In the genomic region with DNA sequence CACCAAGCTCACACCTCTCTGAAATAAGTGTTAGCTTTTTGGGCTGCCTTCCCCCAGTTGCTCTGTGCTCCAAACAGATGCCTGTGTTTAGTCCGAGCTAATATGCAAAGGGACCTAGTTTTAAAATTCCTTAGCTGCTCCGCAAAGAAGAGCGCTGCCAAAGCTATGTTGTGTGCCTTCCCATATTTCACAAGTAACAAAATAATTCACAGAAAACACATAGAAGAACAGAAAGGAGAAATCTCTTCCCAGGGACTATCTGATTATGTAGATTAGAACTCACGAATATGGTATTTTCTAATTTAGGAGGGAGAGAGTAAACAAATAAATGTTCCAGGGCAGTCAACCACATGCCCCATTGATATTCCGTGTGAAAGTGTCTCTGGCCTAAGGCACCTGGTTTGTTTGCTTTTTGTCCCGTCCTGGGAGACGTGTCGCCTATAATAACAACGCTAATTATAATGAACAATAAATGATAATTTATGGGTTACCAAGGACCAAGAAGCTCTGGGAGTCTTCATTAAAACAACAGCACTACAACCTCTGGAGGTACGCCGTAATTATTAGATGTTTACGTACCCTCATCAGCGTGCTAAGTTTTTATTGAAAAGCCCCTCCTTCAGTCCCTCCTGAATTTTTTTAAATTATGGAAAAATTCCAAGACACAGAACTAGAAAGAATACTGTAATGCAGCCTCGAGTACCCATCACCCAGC, we compare ENCODE assay signal across 8 cellular contexts. TPM values are rescaled to one million over a fixed set of nuclear protein-coding genes. Genes with fewer than 3 reads are reported as not detected.
A peak's percentile ranks its signal among the peaks of the same experiment; 100 is the strongest.
DNase-seq lines count a peak whose midpoint lies in the region; ATAC-seq and TF ChIP-seq lines count a peak whose summit lies in the region.

No MANE protein-coding gene starts in this region.

- H3K4me3 ChIP-seq in DND-41 (ENCODE audit: low read depth in 1 of 2, low read length in 2 of 2), result peak overlapping the region; percentile 51 to 99; a peak in 3 of 4 replicates
- H3K4me3 ChIP-seq in dorsolateral prefrontal cortex, result peak overlapping the region; percentile 71 to 100 (median 94)
- peak overlapping the region; percentile 99 for H3K4me3 ChIP-seq in neutrophil (ENCODE audit: low read depth in 1 of 2, low read length in 1 of 2)

- H3K27me3 ChIP-seq in DND-41 (ENCODE audit: insufficient read depth, low read length, poor library complexity) (no peaks in the 10 kb centered on the region), dorsolateral prefrontal cortex (no peaks in the 10 kb centered on the region), neutrophil (no peaks in the 10 kb centered on the region)

- H3K79me2 ChIP-seq in DND-41 (ENCODE audit: insufficient read depth, low read length), result peaks cover 33% of the 10 kb centered on the region

- peaks cover 32% of the 10 kb centered on the region for H3K4me1 ChIP-seq in DND-41 (ENCODE audit: insufficient read depth, low read length)
- H3K4me1 ChIP-seq in neutrophil (ENCODE audit: control insufficient read depth in 1 of 2, insufficient read depth in 1 of 2, low read depth in 1 of 2, low read length in 1 of 2), result peaks cover 41 to 42% of the 10 kb centered on the region in 2 experiments

- H3K27ac ChIP-seq in DND-41 (ENCODE audit: low read length) (peak overlapping the region; percentile 100), dorsolateral prefrontal cortex (peak overlapping the region; percentile 54 to 99 (median 96)), neutrophil (peak overlapping the region; percentile 99)

- H3K9ac ChIP-seq in DND-41 (ENCODE audit: low read depth, low read length), result peak overlapping the region; percentile 99

- H4K20me1 ChIP-seq in DND-41 (ENCODE audit: insufficient read depth, low read length), result 0 out of 2 replicates have a peak, but pooled peaks cover 5% of the 10 kb centered on the region

- ATAC-seq in DND-41 (ENCODE audit: insufficient read depth, low read depth) (no peak), HG03457 (IDR thresholded peaks at IDR 0.05; ENCODE audit: unreplicated experiment) (no peak), esophagus mucosa (no peak), HG02588 (IDR thresholded peaks at IDR 0.05; ENCODE audit: unreplicated experiment) (no peak)

- peaks cover 32% of the 10 kb centered on the region for H3K36me3 ChIP-seq in DND-41 (ENCODE audit: insufficient read depth, low read length)
- H3K36me3 ChIP-seq in neutrophil, result peaks cover 26% of the 10 kb centered on the region

- H3K9me3 ChIP-seq in DND-41 (ENCODE audit: insufficient read depth, low read length, severe bottlenecking) (no peaks in the 10 kb centered on the region), neutrophil (no peaks in the 10 kb centered on the region)

- H2AFZ ChIP-seq in DND-41 (ENCODE audit: low read depth, low read length), result peak overlapping the region; percentile 92

- peak overlapping the region; percentile 87 for H3K4me2 ChIP-seq in DND-41 (ENCODE audit: insufficient read depth, low read length)

- intact Hi-C loops in dorsolateral prefrontal cortex (cut with DNase I), result loop anchor here (1.0 to 5.0 kb wide), 6 partner anchors 34 to 208 kb away; a partner anchor contains a TSS

- TF ChIP-seq CTCF in DND-41 (IDR thresholded peaks at IDR 0.05; ENCODE audit: borderline replicate concordance, extremely low read depth, low read length, poor library complexity, severe bottlenecking), result no peak
- no peak for TF ChIP-seq CTCF in dorsolateral prefrontal cortex (IDR thresholded peaks at IDR 0.05 in 54 of 56, conservative IDR thresholded peaks at IDR 0.05 in 2 of 56; ENCODE audit: low read depth in 1 of 56, partially characterized antibody in 56 of 56)
- no peak for TF ChIP-seq CTCF in neutrophil (IDR thresholded peaks at IDR 0.05)

- DNase-seq in DND-41 (no peak), NCI-H146 (lab: John Stamatoyannopoulos, UW) (peak; percentile 69), dorsolateral prefrontal cortex (peak in 1 of 10 donors; percentile 33), COLO829 (ENCODE audit: low spot score) (no peak)

RNA-seq across cellular contexts. Expression of a gene that starts 1.2 kb away (rescaled TPM):
- total RNA-seq in dorsolateral prefrontal cortex (10 to 100 TPM; 26.7 to 72.3 (median 49.5) TPM), esophagus mucosa (70.4 TPM)
